Comparison of ENCODE assay signal across 22 cellular contexts in genomic region chr14:83173687-83174086, GRCh38.
A peak's percentile ranks its signal among the peaks of the same experiment; 100 is the strongest.
DNase-seq lines count a peak whose midpoint lies in the region; ATAC-seq and TF ChIP-seq lines count a peak whose summit lies in the region.
"Had no signal": no experiment of that assay in that cellular context is flagged by ENCODE, and none has a peak within 500 bp of the region (broad histone marks: within the 10 kb centered on the region; RNA-seq: fewer than 3 reads in every experiment).

No MANE protein-coding gene starts in this region.

- ATAC-seq in SK-N-SH treated with all-trans-retinoic acid at 6 μM for 48 hours (no peak), HG02610 (IDR thresholded peaks at IDR 0.05; ENCODE audit: unreplicated experiment) (no peak), GM18517 (IDR thresholded peaks at IDR 0.05; ENCODE audit: unreplicated experiment) (no peak)
- ATAC-seq: HCT116, PC-3 had no signal

- H3K9ac ChIP-seq in SK-N-SH (no peak overlapping the region), OCI-LY3 (ENCODE audit: low read length) (no peak overlapping the region)

- H3K79me2 ChIP-seq in SK-N-SH (ENCODE audit: insufficient read depth), result no peaks in the 10 kb centered on the region
- no peaks in the 10 kb centered on the region for H3K79me2 ChIP-seq in OCI-LY3 (ENCODE audit: low read length)

- DNase-seq in SK-N-SH (no peak), LHCN-M2 (ENCODE audit: low read depth) (peak; percentile 12), C1 segment of cervical spinal cord (lab: John Stamatoyannopoulos, UW) (no peak)
- DNase-seq: CD4-positive, CD25-positive, alpha-beta regulatory T cell; DMS153; DND-41; KG1; MM.1S; NCI-H1105; NCI-H1436 treated with DMSO at 0.1 percent for 48 hours; NCI-H187 treated with DMSO at 0.1 percent for 48 hours; NCI-H2171 treated with DMSO at 0.1 percent for 48 hours; NCI-H524; NCI-H774; PC-3; SJCRH30; T-helper 1 cell had no signal

- no peak overlapping the region for H3K4me2 ChIP-seq in SK-N-SH
- H3K4me2 ChIP-seq in OCI-LY3 (ENCODE audit: low read length), result peak overlapping the region; percentile 20; the same call in 1 of the 2 replicates

- no peak for TF ChIP-seq EP300 in SK-N-SH (IDR thresholded peaks at IDR 0.05; ENCODE audit: borderline replicate concordance in 1 of 2, low read depth in 1 of 2, low read length in 1 of 2)

- no peaks in the 10 kb centered on the region for H3K9me2 ChIP-seq in SK-N-SH

- H2AFZ ChIP-seq in SK-N-SH (ENCODE audit: low read depth), result no peak overlapping the region
- no peak overlapping the region for H2AFZ ChIP-seq in OCI-LY3 (ENCODE audit: low read depth, low read length)

- H3K36me3 ChIP-seq in SK-N-SH (replicated peaks in 1 of 2; ENCODE audit: control insufficient read depth in 1 of 2, insufficient read depth in 2 of 2, low read length in 1 of 2), result no peaks in the 10 kb centered on the region
- no peaks in the 10 kb centered on the region for H3K36me3 ChIP-seq in OCI-LY3 (replicated peaks; ENCODE audit: low read depth, low read length)
- H3K36me3 ChIP-seq: SJCRH30 had no signal

- H4K20me1 ChIP-seq in SK-N-SH (ENCODE audit: insufficient read depth) (no peaks in the 10 kb centered on the region), OCI-LY3 (ENCODE audit: insufficient read depth, low read length) (no peaks in the 10 kb centered on the region)

- H3K9me3 ChIP-seq in SK-N-SH (no peaks in the 10 kb centered on the region), OCI-LY3 (ENCODE audit: insufficient read depth, low read length) (no peaks in the 10 kb centered on the region)
- H3K9me3 ChIP-seq: SJCRH30 had no signal

- TF ChIP-seq CTCF in SK-N-SH (IDR thresholded peaks at IDR 0.05), result no peak
- no peak for TF ChIP-seq CTCF in OCI-LY3 (IDR thresholded peaks at IDR 0.05; ENCODE audit: low read depth, low read length)

- H3K27me3 ChIP-seq in SK-N-SH (ENCODE audit: insufficient read depth) (no peaks in the 10 kb centered on the region), OCI-LY3 (ENCODE audit: low read depth, low read length) (no peaks in the 10 kb centered on the region)
- H3K27me3 ChIP-seq: SJCRH30 had no signal

- H3K4me1 ChIP-seq in SK-N-SH (ENCODE audit: control insufficient read depth in 1 of 2, insufficient read depth in 2 of 2, low read depth in 1 of 2, low read length in 1 of 2) (no peaks in the 10 kb centered on the region; a peak in 1 of 4 replicates), OCI-LY3 (ENCODE audit: low read length) (peaks cover 9% of the 10 kb centered on the region)
- H3K4me1 ChIP-seq: SJCRH30 had no signal

- TF ChIP-seq RAD21 in SK-N-SH (IDR thresholded peaks at IDR 0.05; ENCODE audit: low read length), result no peak

- POLR2A ChIA-PET in SK-N-SH (lab: Yijun Ruan, JAX), result no interaction called here

- H3K27ac ChIP-seq in SK-N-SH (ENCODE audit: low read depth in 2 of 2, low read length in 1 of 2), result no peak overlapping the region
- no peak overlapping the region for H3K27ac ChIP-seq in OCI-LY3 (ENCODE audit: low read length)
- H3K27ac ChIP-seq: SJCRH30 had no signal

- CTCF ChIA-PET in SK-N-SH (lab: Yijun Ruan, JAX), result no interaction called here

- H3F3A ChIP-seq in SK-N-SH (replicated peaks; ENCODE audit: insufficient read depth), result peaks cover 3% of the 10 kb centered on the region

- no peak overlapping the region for H3K4me3 ChIP-seq in SK-N-SH (ENCODE audit: low read depth in 2 of 2, low read length in 1 of 2)
- H3K4me3 ChIP-seq in OCI-LY3 (ENCODE audit: low read length), result no peak overlapping the region
- H3K4me3 ChIP-seq: SJCRH30 had no signal

TF ChIP-seq in SK-N-SH, 30 proteins besides CTCF, POLR2A, EP300 and RAD21:
- TF ChIP-seq FOXM1 (IDR thresholded peaks at IDR 0.05; ENCODE audit: low read depth), result no peak
- TF ChIP-seq FOSL2 (IDR thresholded peaks at IDR 0.05; ENCODE audit: borderline replicate concordance, low read depth), result 0 out of 2 replicates have a peak, but pooled peaks have one; percentile 7
TF ChIP-seq in SK-N-SH: peak in this region for 1.

TF ChIP-seq in SK-N-SH treated with all-trans-retinoic acid at 6 μM for 48 hours, 23 proteins besides CTCF, POLR2A, EP300 and RAD21:
- TF ChIP-seq ESRRG (CRISPR knock-in tag; IDR thresholded peaks at IDR 0.05) (no peak), ZNF8 (CRISPR knock-in tag; IDR thresholded peaks at IDR 0.05) (no peak), ZNF70 (CRISPR knock-in tag; IDR thresholded peaks at IDR 0.05) (no peak)
